19 cellular contexts compared by ENCODE assay signal in genomic region chrX:10906861-10907260, GRCh38.
"Had no signal": no experiment of that assay in that cellular context is flagged by ENCODE, and none has a peak within 500 bp of the region (broad histone marks: within the 10 kb centered on the region; RNA-seq: fewer than 3 reads in every experiment).

No MANE protein-coding gene starts in this region.

- DNase-seq: activated CD4-positive, alpha-beta T cell treated with anti-CD3 and anti-CD28 coated beads for 48 hours; activated CD4-positive, alpha-beta T cell treated with anti-CD3 and anti-CD28 coated beads, Interleukin-2, amount 50 U/mL, for 48 hours; activated CD4-positive, CD25-positive, alpha-beta regulatory T cell treated with anti-CD3 and anti-CD28 coated beads, Interleukin-2, amount 50 U/mL, for 72 hours; activated CD8-positive, alpha-beta memory T cell treated with anti-CD3 and anti-CD28 coated beads, Interleukin-2, amount 10 ng/mL, durations not matched to agents 7 days and 5 days; activated effector memory CD4-positive, alpha-beta T cell treated with Interleukin-2 at 50 U/mL for 16 hours; activated naive CD4-positive, alpha-beta T cell; activated T-cell treated with anti-CD3 and anti-CD28 coated beads, Interleukin-2, amount 50 U/mL, for 24 hours; NCI-H1105 treated with DMSO at 0.1 percent for 48 hours; NCI-H1436 treated with DMSO at 0.1 percent for 48 hours; NCI-H187 treated with DMSO at 0.1 percent for 48 hours; NCI-H2081 treated with DMSO at 0.1 percent for 48 hours; NCI-H446; NCI-H524; PC-3; SHP77 treated with DMSO at 0.1 percent for 48 hours; T-helper 9 cell had no signal

- H3K4me3 ChIP-seq: ascending aorta had no signal

- H3K27ac ChIP-seq: ascending aorta had no signal

- H3K36me3 ChIP-seq: ascending aorta had no signal

- ATAC-seq: activated CD8-positive, alpha-beta memory T cell treated with anti-CD3 and anti-CD28 coated beads, Interleukin-2, amount 10 ng/mL, durations not matched to agents 7 days and 5 days; PC-3; WTC11 had no signal

- H3K27me3 ChIP-seq: ascending aorta had no signal

- FAIRE-seq: RCC 7860 had no signal
